ENCODE assay signal across 1 cellular context in genomic region chr15:90213123-90213817, GRCh38.
A peak's percentile ranks its signal among the peaks of the same experiment; 100 is the strongest.
TF ChIP-seq lines count a peak whose summit lies in the region.

No MANE protein-coding gene starts in this region.

TF ChIP-seq in K562, 482 proteins besides CTCF, POLR2A, EP300 and RAD21 (continued from another document and continues in another):
- TF ChIP-seq, protein P1, sequence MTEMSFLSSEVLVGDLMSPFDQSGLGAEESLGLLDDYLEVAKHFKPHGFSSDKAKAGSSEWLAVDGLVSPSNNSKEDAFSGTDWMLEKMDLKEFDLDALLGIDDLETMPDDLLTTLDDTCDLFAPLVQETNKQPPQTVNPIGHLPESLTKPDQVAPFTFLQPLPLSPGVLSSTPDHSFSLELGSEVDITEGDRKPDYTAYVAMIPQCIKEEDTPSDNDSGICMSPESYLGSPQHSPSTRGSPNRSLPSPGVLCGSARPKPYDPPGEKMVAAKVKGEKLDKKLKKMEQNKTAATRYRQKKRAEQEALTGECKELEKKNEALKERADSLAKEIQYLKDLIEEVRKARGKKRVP (CRISPR knock-in tag; IDR thresholded peaks at IDR 0.05): no peak
- no peak for TF ChIP-seq MBD1 (CRISPR knock-in tag; IDR thresholded peaks at IDR 0.05)
- no peak for TF ChIP-seq SMARCB1 (IDR thresholded peaks at IDR 0.05; ENCODE audit: insufficient read length, low read depth)
- no peak for TF ChIP-seq TCF7L2 (IDR thresholded peaks at IDR 0.05; ENCODE audit: low read depth, low read length)
- TF ChIP-seq HDAC3 (IDR thresholded peaks at IDR 0.05; ENCODE audit: borderline replicate concordance, partially characterized antibody): no peak
- TF ChIP-seq ARID4B (CRISPR knock-in tag; IDR thresholded peaks at IDR 0.05): no peak
- TF ChIP-seq CBX2 (IDR thresholded peaks at IDR 0.05; ENCODE audit: insufficient read depth, low read length, poor library complexity, severe bottlenecking): no peak
- no peak for TF ChIP-seq IRF1 (CRISPR knock-in tag; IDR thresholded peaks at IDR 0.05; ENCODE audit: borderline replicate concordance)
- TF ChIP-seq, protein P2, sequence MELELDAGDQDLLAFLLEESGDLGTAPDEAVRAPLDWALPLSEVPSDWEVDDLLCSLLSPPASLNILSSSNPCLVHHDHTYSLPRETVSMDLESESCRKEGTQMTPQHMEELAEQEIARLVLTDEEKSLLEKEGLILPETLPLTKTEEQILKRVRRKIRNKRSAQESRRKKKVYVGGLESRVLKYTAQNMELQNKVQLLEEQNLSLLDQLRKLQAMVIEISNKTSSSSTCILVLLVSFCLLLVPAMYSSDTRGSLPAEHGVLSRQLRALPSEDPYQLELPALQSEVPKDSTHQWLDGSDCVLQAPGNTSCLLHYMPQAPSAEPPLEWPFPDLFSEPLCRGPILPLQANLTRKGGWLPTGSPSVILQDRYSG (tag; conservative IDR thresholded peaks at IDR 0.05; ENCODE audit: low read depth): no peak
- TF ChIP-seq ZNF398 (CRISPR knock-in tag; IDR thresholded peaks at IDR 0.05): no peak
- no peak for TF ChIP-seq SMAD2 (IDR thresholded peaks at IDR 0.05; ENCODE audit: low read depth, low read length)
- no peak for TF ChIP-seq ZNF3 (CRISPR knock-in tag; IDR thresholded peaks at IDR 0.05)
- no peak for TF ChIP-seq FOXJ2 (tag; IDR thresholded peaks at IDR 0.05)
- TF ChIP-seq POLR2G (IDR thresholded peaks at IDR 0.05; ENCODE audit: low read depth, low read length): no peak
- TF ChIP-seq, protein P3, sequence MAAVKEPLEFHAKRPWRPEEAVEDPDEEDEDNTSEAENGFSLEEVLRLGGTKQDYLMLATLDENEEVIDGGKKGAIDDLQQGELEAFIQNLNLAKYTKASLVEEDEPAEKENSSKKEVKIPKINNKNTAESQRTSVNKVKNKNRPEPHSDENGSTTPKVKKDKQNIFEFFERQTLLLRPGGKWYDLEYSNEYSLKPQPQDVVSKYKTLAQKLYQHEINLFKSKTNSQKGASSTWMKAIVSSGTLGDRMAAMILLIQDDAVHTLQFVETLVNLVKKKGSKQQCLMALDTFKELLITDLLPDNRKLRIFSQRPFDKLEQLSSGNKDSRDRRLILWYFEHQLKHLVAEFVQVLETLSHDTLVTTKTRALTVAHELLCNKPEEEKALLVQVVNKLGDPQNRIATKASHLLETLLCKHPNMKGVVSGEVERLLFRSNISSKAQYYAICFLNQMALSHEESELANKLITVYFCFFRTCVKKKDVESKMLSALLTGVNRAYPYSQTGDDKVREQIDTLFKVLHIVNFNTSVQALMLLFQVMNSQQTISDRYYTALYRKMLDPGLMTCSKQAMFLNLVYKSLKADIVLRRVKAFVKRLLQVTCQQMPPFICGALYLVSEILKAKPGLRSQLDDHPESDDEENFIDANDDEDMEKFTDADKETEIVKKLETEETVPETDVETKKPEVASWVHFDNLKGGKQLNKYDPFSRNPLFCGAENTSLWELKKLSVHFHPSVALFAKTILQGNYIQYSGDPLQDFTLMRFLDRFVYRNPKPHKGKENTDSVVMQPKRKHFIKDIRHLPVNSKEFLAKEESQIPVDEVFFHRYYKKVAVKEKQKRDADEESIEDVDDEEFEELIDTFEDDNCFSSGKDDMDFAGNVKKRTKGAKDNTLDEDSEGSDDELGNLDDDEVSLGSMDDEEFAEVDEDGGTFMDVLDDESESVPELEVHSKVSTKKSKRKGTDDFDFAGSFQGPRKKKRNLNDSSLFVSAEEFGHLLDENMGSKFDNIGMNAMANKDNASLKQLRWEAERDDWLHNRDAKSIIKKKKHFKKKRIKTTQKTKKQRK (IDR thresholded peaks at IDR 0.05; ENCODE audit: borderline replicate concordance, low read depth, low read length): no peak
- peak; percentile 76 for TF ChIP-seq TEAD4 (IDR thresholded peaks at IDR 0.05; ENCODE audit: low read length)
- no peak for TF ChIP-seq TEAD4 (CRISPR knock-in tag; IDR thresholded peaks at IDR 0.05; ENCODE audit: borderline replicate concordance)
- no peak for TF ChIP-seq ZFP1 (CRISPR knock-in tag; IDR thresholded peaks at IDR 0.05)
- no peak for TF ChIP-seq HINFP (tag; conservative IDR thresholded peaks at IDR 0.05; ENCODE audit: low read depth)
- TF ChIP-seq MCM2 (IDR thresholded peaks at IDR 0.05; ENCODE audit: low read depth): no peak
- TF ChIP-seq CREBBP (IDR thresholded peaks at IDR 0.05; ENCODE audit: low read depth, low read length): no peak
- TF ChIP-seq ZNF445 (CRISPR knock-in tag; IDR thresholded peaks at IDR 0.05; ENCODE audit: low read depth): no peak
- no peak for TF ChIP-seq RBBP5 (IDR thresholded peaks at IDR 0.05; ENCODE audit: borderline replicate concordance, insufficient read depth, low read length, poor library complexity, severe bottlenecking)
- TF ChIP-seq ELK1 (CRISPR knock-in tag; IDR thresholded peaks at IDR 0.05): no peak
- TF ChIP-seq MLX (CRISPR knock-in tag; conservative IDR thresholded peaks at IDR 0.05): no peak
- TF ChIP-seq BCL6 (CRISPR knock-in tag; IDR thresholded peaks at IDR 0.05): no peak
- TF ChIP-seq, protein P4, sequence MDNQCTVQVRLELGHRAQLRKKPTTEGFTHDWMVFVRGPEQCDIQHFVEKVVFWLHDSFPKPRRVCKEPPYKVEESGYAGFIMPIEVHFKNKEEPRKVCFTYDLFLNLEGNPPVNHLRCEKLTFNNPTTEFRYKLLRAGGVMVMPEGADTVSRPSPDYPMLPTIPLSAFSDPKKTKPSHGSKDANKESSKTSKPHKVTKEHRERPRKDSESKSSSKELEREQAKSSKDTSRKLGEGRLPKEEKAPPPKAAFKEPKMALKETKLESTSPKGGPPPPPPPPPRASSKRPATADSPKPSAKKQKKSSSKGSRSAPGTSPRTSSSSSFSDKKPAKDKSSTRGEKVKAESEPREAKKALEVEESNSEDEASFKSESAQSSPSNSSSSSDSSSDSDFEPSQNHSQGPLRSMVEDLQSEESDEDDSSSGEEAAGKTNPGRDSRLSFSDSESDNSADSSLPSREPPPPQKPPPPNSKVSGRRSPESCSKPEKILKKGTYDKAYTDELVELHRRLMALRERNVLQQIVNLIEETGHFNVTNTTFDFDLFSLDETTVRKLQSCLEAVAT (IDR thresholded peaks at IDR 0.05): no peak
- peak in 1 of 2 experiments; percentile 26; a peak in 1 of 4 replicates for TF ChIP-seq TEAD1 (CRISPR knock-in tag; IDR thresholded peaks at IDR 0.05)
- no peak for TF ChIP-seq XRCC4 (IDR thresholded peaks at IDR 0.05; ENCODE audit: extremely low read depth, insufficient read depth, insufficient read length)
- TF ChIP-seq CSDE1 (IDR thresholded peaks at IDR 0.05): no peak
- no peak for TF ChIP-seq HBP1 (CRISPR knock-in tag; IDR thresholded peaks at IDR 0.05)
- TF ChIP-seq HIVEP1 (CRISPR knock-in tag; IDR thresholded peaks at IDR 0.05): no peak
- peak; percentile 36; the same call in 1 of the 2 replicates for TF ChIP-seq MTA2 (IDR thresholded peaks at IDR 0.05; ENCODE audit: low read depth)
- 0 out of 4 replicates have a peak, but pooled peaks of 1 of the 2 experiments have one; percentile 17 for TF ChIP-seq TRIM24 (IDR thresholded peaks at IDR 0.05)
- no peak for TF ChIP-seq CAMTA2 (CRISPR knock-in tag; conservative IDR thresholded peaks at IDR 0.05)
- no peak for TF ChIP-seq NUFIP1 (IDR thresholded peaks at IDR 0.05; ENCODE audit: partially characterized antibody)
- no peak for TF ChIP-seq THAP7 (CRISPR knock-in tag; IDR thresholded peaks at IDR 0.05)
